11 cellular contexts compared by ENCODE assay signal in the genomic region with DNA sequence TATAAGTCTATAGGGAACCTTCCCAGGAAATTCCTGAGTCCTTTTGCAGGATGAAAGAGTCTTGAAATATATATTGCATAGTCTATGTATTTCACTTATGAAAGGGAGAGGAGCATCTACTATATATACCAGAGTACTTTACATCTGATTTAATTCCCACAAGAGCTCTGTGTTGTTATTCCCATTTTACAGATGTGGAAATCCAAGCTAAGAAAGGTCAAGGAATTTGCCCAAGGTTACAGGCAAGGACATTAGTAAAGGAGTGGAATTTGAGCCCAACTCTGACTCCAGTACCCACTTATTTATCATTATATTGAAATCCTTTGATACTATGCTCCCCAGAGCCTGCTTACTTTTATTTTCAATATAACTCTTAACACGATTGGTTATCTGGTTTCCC. TPM values are rescaled to one million over a fixed set of nuclear protein-coding genes. Genes with fewer than 3 reads are reported as not detected.
DNase-seq lines count a peak whose midpoint lies in the region; ATAC-seq and TF ChIP-seq lines count a peak whose summit lies in the region.
"Had no signal": no experiment of that assay in that cellular context is flagged by ENCODE, and none has a peak within 500 bp of the region (broad histone marks: within the 10 kb centered on the region; RNA-seq: fewer than 3 reads in every experiment).

No MANE protein-coding gene starts in this region.

- H3K9me2 ChIP-seq in neural cell (ENCODE audit: insufficient read depth, low read length) = no peaks in the 10 kb centered on the region

- no peak for ATAC-seq in effector memory CD8-positive, alpha-beta T cell (replicated peaks)
- no peak for ATAC-seq in HG02970 (IDR thresholded peaks at IDR 0.05; ENCODE audit: low FRiP score, unreplicated experiment)

- H3K36me3 Mint-ChIP-seq in effector memory CD8-positive, alpha-beta T cell (ENCODE audit: insufficient read depth) = peaks cover 12% of the 10 kb centered on the region

- H3K27me3 ChIP-seq in BLaER1 (no peaks in the 10 kb centered on the region), neural cell (ENCODE audit: insufficient read depth, low read depth, low read length) (no peaks in the 10 kb centered on the region)

- no peaks in the 10 kb centered on the region for H3K27me3 Mint-ChIP-seq in effector memory CD8-positive, alpha-beta T cell

- H3K27ac ChIP-seq in BLaER1 (no peak overlapping the region), neural cell (ENCODE audit: low read length) (no peak overlapping the region)

- H3K4me3 ChIP-seq in BLaER1 = peak overlapping the region; percentile 87; the same call in 1 of the 2 replicates
- peak overlapping the region; percentile 94 for H3K4me3 ChIP-seq in NB4 (ENCODE audit: low read depth, low read length)
- H3K4me3 ChIP-seq in neural cell (ENCODE audit: low read length) = peak overlapping the region; percentile 86

- TF ChIP-seq CTCF in NB4 (IDR thresholded peaks at IDR 0.05; ENCODE audit: low read depth, low read length) (no peak), neural cell (IDR thresholded peaks at IDR 0.05; ENCODE audit: poor library complexity, severe bottlenecking) (no peak)

- H3K79me2 ChIP-seq in neural cell (replicated peaks; ENCODE audit: insufficient read depth, low read length) = peaks cover 48% of the 10 kb centered on the region

- TF ChIP-seq RAD21 in neural cell (conservative IDR thresholded peaks at IDR 0.05) = no peak

- peak overlapping the region; percentile 41 to 53 for H3K27ac Mint-ChIP-seq in effector memory CD8-positive, alpha-beta T cell

- H3K36me3 ChIP-seq in BLaER1 = no peaks in the 10 kb centered on the region
- H3K36me3 ChIP-seq in neural cell (ENCODE audit: insufficient read depth, low read length) = no peaks in the 10 kb centered on the region

- peaks cover 42 to 61% of the 10 kb centered on the region in 2 donors for H3K4me1 Mint-ChIP-seq in effector memory CD8-positive, alpha-beta T cell (ENCODE audit: low read depth in 2 of 2)

- H3F3A ChIP-seq in neural cell (ENCODE audit: insufficient read depth, low read length, poor library complexity, severe bottlenecking) = peaks cover 6% of the 10 kb centered on the region

- H4K20me1 ChIP-seq in BLaER1 (peaks cover 6% of the 10 kb centered on the region; the same call in 1 of the 2 replicates), neural cell (ENCODE audit: insufficient read depth) (no peaks in the 10 kb centered on the region)

- peaks cover 39% of the 10 kb centered on the region for H3K4me1 ChIP-seq in BLaER1

- peak overlapping the region; percentile 95 for H3K4me2 ChIP-seq in BLaER1
- peak overlapping the region; percentile 76 for H3K4me2 ChIP-seq in neural cell (ENCODE audit: low read length)

- no peak for TF ChIP-seq POLR2A in NB4 (IDR thresholded peaks at IDR 0.05; ENCODE audit: extremely low read depth, insufficient read length)

- TF ChIP-seq EP300 in neural cell (conservative IDR thresholded peaks at IDR 0.05; ENCODE audit: poor library complexity, severe bottlenecking) = no peak

- H3K9me3 ChIP-seq in BLaER1 (no peaks in the 10 kb centered on the region), neural cell (ENCODE audit: low read length) (no peaks in the 10 kb centered on the region)

- no peaks in the 10 kb centered on the region for H3K9me3 Mint-ChIP-seq in effector memory CD8-positive, alpha-beta T cell

- H3K9ac ChIP-seq in BLaER1 (no peak overlapping the region), neural cell (ENCODE audit: low read length) (no peak overlapping the region)

- DNase-seq in NB4 (ENCODE audit: low read depth) (no peak), glomerular visceral epithelial cell (ENCODE audit: extremely low spot score) (no peak), NCI-H1417 (lab: John Stamatoyannopoulos, UW) (no peak), NAMALWA (ENCODE audit: low spot score) (no peak)
- DNase-seq in effector memory CD8-positive, alpha-beta T cell = no peak
- DNase-seq: activated CD8-positive, alpha-beta memory T cell treated with anti-CD3 and anti-CD28 coated beads for 24 hours; NCI-H748 treated with DMSO at 0.1 percent for 48 hours; stimulated activated CD4-positive, alpha-beta T cell treated with anti-CD3 and anti-CD28 coated beads, Interleukin-15, amount 100 ng/mL, for 24 hours had no signal

- H3K4me3 Mint-ChIP-seq in effector memory CD8-positive, alpha-beta T cell = peak overlapping the region; percentile 91 to 94

- no peak overlapping the region for H2AFZ ChIP-seq in neural cell (ENCODE audit: low read depth, low read length)

TF ChIP-seq in neural cell, 6 proteins besides CTCF, POLR2A, EP300 and RAD21:
- TF ChIP-seq MXI1 (conservative IDR thresholded peaks at IDR 0.05; ENCODE audit: poor library complexity, severe bottlenecking) (no peak), POLR2AphosphoS5 (IDR thresholded peaks at IDR 0.05) (no peak), TAF1 (IDR thresholded peaks at IDR 0.05; ENCODE audit: low read depth) (no peak), EZH2 (IDR thresholded peaks at IDR 0.05; ENCODE audit: borderline replicate concordance, insufficient read depth, low read length, poor library complexity, severe bottlenecking) (no peak), SMC3 (conservative IDR thresholded peaks at IDR 0.05; ENCODE audit: poor library complexity) (no peak)
- TF ChIP-seq, protein P1, sequence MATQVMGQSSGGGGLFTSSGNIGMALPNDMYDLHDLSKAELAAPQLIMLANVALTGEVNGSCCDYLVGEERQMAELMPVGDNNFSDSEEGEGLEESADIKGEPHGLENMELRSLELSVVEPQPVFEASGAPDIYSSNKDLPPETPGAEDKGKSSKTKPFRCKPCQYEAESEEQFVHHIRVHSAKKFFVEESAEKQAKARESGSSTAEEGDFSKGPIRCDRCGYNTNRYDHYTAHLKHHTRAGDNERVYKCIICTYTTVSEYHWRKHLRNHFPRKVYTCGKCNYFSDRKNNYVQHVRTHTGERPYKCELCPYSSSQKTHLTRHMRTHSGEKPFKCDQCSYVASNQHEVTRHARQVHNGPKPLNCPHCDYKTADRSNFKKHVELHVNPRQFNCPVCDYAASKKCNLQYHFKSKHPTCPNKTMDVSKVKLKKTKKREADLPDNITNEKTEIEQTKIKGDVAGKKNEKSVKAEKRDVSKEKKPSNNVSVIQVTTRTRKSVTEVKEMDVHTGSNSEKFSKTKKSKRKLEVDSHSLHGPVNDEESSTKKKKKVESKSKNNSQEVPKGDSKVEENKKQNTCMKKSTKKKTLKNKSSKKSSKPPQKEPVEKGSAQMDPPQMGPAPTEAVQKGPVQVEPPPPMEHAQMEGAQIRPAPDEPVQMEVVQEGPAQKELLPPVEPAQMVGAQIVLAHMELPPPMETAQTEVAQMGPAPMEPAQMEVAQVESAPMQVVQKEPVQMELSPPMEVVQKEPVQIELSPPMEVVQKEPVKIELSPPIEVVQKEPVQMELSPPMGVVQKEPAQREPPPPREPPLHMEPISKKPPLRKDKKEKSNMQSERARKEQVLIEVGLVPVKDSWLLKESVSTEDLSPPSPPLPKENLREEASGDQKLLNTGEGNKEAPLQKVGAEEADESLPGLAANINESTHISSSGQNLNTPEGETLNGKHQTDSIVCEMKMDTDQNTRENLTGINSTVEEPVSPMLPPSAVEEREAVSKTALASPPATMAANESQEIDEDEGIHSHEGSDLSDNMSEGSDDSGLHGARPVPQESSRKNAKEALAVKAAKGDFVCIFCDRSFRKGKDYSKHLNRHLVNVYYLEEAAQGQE (IDR thresholded peaks at IDR 0.05; ENCODE audit: borderline replicate concordance) = no peak

RNA-seq across cellular contexts. Expression of gene SESN1, which starts 2.6 kb away (rescaled TPM):
- 46.4 and 49.4 TPM in 2 replicates for polyA plus RNA-seq in neural cell
- 46.0 and 49.3 TPM in 2 replicates for polyA minus RNA-seq in neural cell

RNA-seq across cellular contexts. Expression of gene CEP57L1, which starts 3.2 kb away (rescaled TPM):
- 19.7 and 25.4 TPM in 2 replicates for polyA plus RNA-seq in neural cell
- polyA minus RNA-seq in neural cell = 57.5 and 66.0 TPM in 2 replicates
